In genomic region chr1:113913887-113914664, GRCh38 we compare ENCODE assay signal across 1 cellular context.
TF ChIP-seq lines count a peak whose summit lies in the region.

No MANE protein-coding gene starts in this region.

TF ChIP-seq in K562, 482 proteins besides CTCF, POLR2A, EP300 and RAD21 (continued from another document and continues in another):
- no peak for TF ChIP-seq SFPQ (IDR thresholded peaks at IDR 0.05; ENCODE audit: low read depth, low read length)
- peak; percentile 93 for TF ChIP-seq ZNF644 (tag; IDR thresholded peaks at IDR 0.05; ENCODE audit: low read depth)
- TF ChIP-seq ZNF239 (CRISPR knock-in tag; IDR thresholded peaks at IDR 0.05): no peak
- TF ChIP-seq ZZZ3 (IDR thresholded peaks at IDR 0.05): no peak
- TF ChIP-seq, protein P1, sequence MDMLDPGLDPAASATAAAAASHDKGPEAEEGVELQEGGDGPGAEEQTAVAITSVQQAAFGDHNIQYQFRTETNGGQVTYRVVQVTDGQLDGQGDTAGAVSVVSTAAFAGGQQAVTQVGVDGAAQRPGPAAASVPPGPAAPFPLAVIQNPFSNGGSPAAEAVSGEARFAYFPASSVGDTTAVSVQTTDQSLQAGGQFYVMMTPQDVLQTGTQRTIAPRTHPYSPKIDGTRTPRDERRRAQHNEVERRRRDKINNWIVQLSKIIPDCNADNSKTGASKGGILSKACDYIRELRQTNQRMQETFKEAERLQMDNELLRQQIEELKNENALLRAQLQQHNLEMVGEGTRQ (CRISPR knock-in tag; IDR thresholded peaks at IDR 0.05): no peak
- TF ChIP-seq ZNF77 (CRISPR knock-in tag; IDR thresholded peaks at IDR 0.05): no peak
- TF ChIP-seq MAFG (tag; conservative IDR thresholded peaks at IDR 0.05): peak; percentile 76
- TF ChIP-seq SLC30A9 (CRISPR knock-in tag; IDR thresholded peaks at IDR 0.05): no peak
- peak; percentile 100 for TF ChIP-seq SMARCA4 (IDR thresholded peaks at IDR 0.05)
- TF ChIP-seq LCOR (CRISPR knock-in tag; IDR thresholded peaks at IDR 0.05): peak; percentile 82; the same call in 1 of the 2 replicates
- TF ChIP-seq E2F3 (CRISPR knock-in tag; IDR thresholded peaks at IDR 0.05): no peak
- TF ChIP-seq ZNF217 (CRISPR knock-in tag; IDR thresholded peaks at IDR 0.05): no peak
- no peak for TF ChIP-seq POU5F1 (IDR thresholded peaks at IDR 0.05; ENCODE audit: borderline replicate concordance, low read depth, low read length, partially characterized antibody)
- peak; percentile 78 for TF ChIP-seq JUND (IDR thresholded peaks at IDR 0.05; ENCODE audit: borderline replicate concordance, low read depth, low read length)
- peak; percentile 54; the same call in 1 of the 3 replicates for TF ChIP-seq JUND (tag; IDR thresholded peaks at IDR 0.05; ENCODE audit: borderline replicate concordance, low read depth, low read length)
- no peak for TF ChIP-seq ZNF512 (tag; IDR thresholded peaks at IDR 0.05)
- TF ChIP-seq CREBBP (IDR thresholded peaks at IDR 0.05; ENCODE audit: low read depth, low read length): no peak
- TF ChIP-seq ZNF384 (IDR thresholded peaks at IDR 0.05; ENCODE audit: low read depth, low read length): no peak
- TF ChIP-seq ZBTB40 (IDR thresholded peaks at IDR 0.05): no peak
- no peak for TF ChIP-seq ZBTB40 (CRISPR knock-in tag; IDR thresholded peaks at IDR 0.05)
- TF ChIP-seq HNRNPH1 (optimal IDR thresholded peaks at IDR 0.05; ENCODE audit: low read depth, low read length): no peak
- peak; percentile 74 for TF ChIP-seq MAFF (IDR thresholded peaks at IDR 0.05; ENCODE audit: low read length)
- TF ChIP-seq ZNF134 (CRISPR knock-in tag; conservative IDR thresholded peaks at IDR 0.05): no peak
- TF ChIP-seq, protein P2, sequence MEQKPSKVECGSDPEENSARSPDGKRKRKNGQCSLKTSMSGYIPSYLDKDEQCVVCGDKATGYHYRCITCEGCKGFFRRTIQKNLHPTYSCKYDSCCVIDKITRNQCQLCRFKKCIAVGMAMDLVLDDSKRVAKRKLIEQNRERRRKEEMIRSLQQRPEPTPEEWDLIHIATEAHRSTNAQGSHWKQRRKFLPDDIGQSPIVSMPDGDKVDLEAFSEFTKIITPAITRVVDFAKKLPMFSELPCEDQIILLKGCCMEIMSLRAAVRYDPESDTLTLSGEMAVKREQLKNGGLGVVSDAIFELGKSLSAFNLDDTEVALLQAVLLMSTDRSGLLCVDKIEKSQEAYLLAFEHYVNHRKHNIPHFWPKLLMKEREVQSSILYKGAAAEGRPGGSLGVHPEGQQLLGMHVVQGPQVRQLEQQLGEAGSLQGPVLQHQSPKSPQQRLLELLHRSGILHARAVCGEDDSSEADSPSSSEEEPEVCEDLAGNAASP (IDR thresholded peaks at IDR 0.05): no peak
- TF ChIP-seq ZNF280B (CRISPR knock-in tag; IDR thresholded peaks at IDR 0.05): no peak
- no peak for TF ChIP-seq U2AF2 (optimal IDR thresholded peaks at IDR 0.05; ENCODE audit: low read depth, low read length)
- TF ChIP-seq TBP (optimal IDR thresholded peaks at IDR 0.05; ENCODE audit: low read depth, low read length): peak; percentile 6
- peak; percentile 92 for TF ChIP-seq L3MBTL2 (IDR thresholded peaks at IDR 0.05)
- no peak for TF ChIP-seq HNRNPK (IDR thresholded peaks at IDR 0.05; ENCODE audit: low read depth, low read length, poor library complexity, severe bottlenecking)
- TF ChIP-seq ETV5 (CRISPR knock-in tag; IDR thresholded peaks at IDR 0.05; ENCODE audit: low read depth): peak; percentile 50; the same call in 1 of the 2 replicates
- peak; percentile 47; the same call in 1 of the 2 replicates for TF ChIP-seq ESRRA (IDR thresholded peaks at IDR 0.05; ENCODE audit: borderline replicate concordance, low read depth)
- 0 out of 2 replicates have a peak, but pooled peaks have one; percentile 32 for TF ChIP-seq XRCC5 (IDR thresholded peaks at IDR 0.05; ENCODE audit: low read depth, low read length)
- TF ChIP-seq NFATC3 (IDR thresholded peaks at IDR 0.05): peak; percentile 83; the same call in 1 of the 2 replicates
- no peak for TF ChIP-seq SAP30 (IDR thresholded peaks at IDR 0.05; ENCODE audit: borderline replicate concordance, insufficient read depth, low read depth, low read length, poor library complexity, severe bottlenecking)
- TF ChIP-seq PURB (CRISPR knock-in tag; IDR thresholded peaks at IDR 0.05; ENCODE audit: low read depth): no peak
- no peak for TF ChIP-seq ASH1L (IDR thresholded peaks at IDR 0.05; ENCODE audit: borderline replicate concordance, low read depth, partially characterized antibody)
- no peak for TF ChIP-seq ZNF140 (CRISPR knock-in tag; IDR thresholded peaks at IDR 0.05)
- TF ChIP-seq ZNF41 (CRISPR knock-in tag; conservative IDR thresholded peaks at IDR 0.05): no peak
- no peak for TF ChIP-seq POLR2AphosphoS2 (IDR thresholded peaks at IDR 0.05; ENCODE audit: low read length)
- TF ChIP-seq ESRRB (CRISPR knock-in tag; IDR thresholded peaks at IDR 0.05; ENCODE audit: borderline replicate concordance): no peak
- TF ChIP-seq GTF3C2 (IDR thresholded peaks at IDR 0.05; ENCODE audit: borderline replicate concordance, extremely low read depth, insufficient read length): no peak
- TF ChIP-seq ZNF3 (CRISPR knock-in tag; IDR thresholded peaks at IDR 0.05): no peak
- TF ChIP-seq ARID3B (CRISPR knock-in tag; IDR thresholded peaks at IDR 0.05; ENCODE audit: borderline replicate concordance): no peak
- peak; percentile 95 for TF ChIP-seq NFE2 (IDR thresholded peaks at IDR 0.05; ENCODE audit: low read depth)
- TF ChIP-seq MAFK (IDR thresholded peaks at IDR 0.05; ENCODE audit: low read length): peak; percentile 60
